31 cellular contexts compared by ENCODE assay signal in the genomic region with DNA sequence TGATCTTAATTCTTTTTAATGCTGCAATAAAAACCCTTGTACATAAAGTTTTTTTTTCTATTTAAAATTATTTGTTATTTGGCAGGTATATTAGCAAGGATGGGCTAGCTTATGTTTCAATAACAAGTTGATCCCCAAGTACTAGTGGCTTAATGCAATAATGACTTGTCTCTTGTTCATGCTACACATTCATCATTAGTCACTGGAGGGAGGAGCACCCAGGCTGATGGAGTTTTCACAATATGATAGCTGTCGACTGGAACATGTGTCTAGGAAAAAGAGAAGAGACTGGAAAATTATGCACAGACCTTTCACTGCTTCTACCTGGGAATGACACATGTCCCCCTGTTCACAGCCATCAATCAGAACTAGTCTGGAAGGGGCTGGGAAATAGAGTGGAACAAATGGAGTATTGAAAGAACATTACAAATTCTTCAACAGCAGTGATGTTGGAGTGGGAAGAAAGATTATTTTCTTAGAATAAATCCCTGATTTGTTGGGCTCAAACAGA.
"Had no signal": no experiment of that assay in that cellular context is flagged by ENCODE, and none has a peak within 500 bp of the region (broad histone marks: within the 10 kb centered on the region; RNA-seq: fewer than 3 reads in every experiment).

No MANE protein-coding gene starts in this region.

- H3K79me2 ChIP-seq: hepatocyte had no signal

- H3K4me1 Mint-ChIP-seq: activated CD4-positive, alpha-beta memory T cell treated with anti-CD3 and anti-CD28 coated beads, Interleukin-2, amount 10 ng/mL, durations not matched to agents 7 days and 5 days; activated CD4-positive, alpha-beta T cell treated with anti-CD3 and anti-CD28 coated beads, Interleukin-2, amount 10 ng/mL, durations not matched to agents 7 days and 5 days; activated T-helper 17 cell treated with anti-CD3 and anti-CD28 coated beads, Interleukin-2, amount 50 U/mL, for 72 hours; mesothelial cell of epicardium; naive B cell; nephron progenitor cell; stimulated activated naive B cell treated with anti-CD40 and anti-IgM and Interleukin-4, amounts not matched to agents 10 μg/mL and 1 μg/mL and 100 μg/mL, for 72 hours; T-helper 17 cell had no signal

- DNase-seq: activated CD4-positive, alpha-beta memory T cell treated with anti-CD3 and anti-CD28 coated beads, Interleukin-2, amount 10 ng/mL, durations not matched to agents 7 days and 5 days; activated CD4-positive, alpha-beta T cell treated with anti-CD3 and anti-CD28 coated beads, Interleukin-2, amount 10 ng/mL, durations not matched to agents 7 days and 5 days; activated CD4-positive, CD25-positive, alpha-beta regulatory T cell treated with anti-CD3 and anti-CD28 coated beads, Interleukin-2, amount 50 U/mL, for 72 hours; activated CD8-positive, alpha-beta memory T cell treated with anti-CD3 and anti-CD28 coated beads, Interleukin-2, amount 50 U/mL, for 48 hours; activated gamma-delta T cell treated with Interleukin-2 at 50 U/mL for 16 hours; activated naive CD4-positive, alpha-beta T cell treated with anti-CD3 and anti-CD28 coated beads, Interleukin-2, amount 50 U/mL, for 16 hours; activated T-cell treated with anti-CD3 and anti-CD28 coated beads, Interleukin-2, amount 50 U/mL, for 4 hours; cerebellar nuclear complex; colonic mucosa; effector CD8-positive, alpha-beta T cell; gastrocnemius medialis; glutamatergic neuron; left colon; naive B cell; nephron progenitor cell; pancreas; stimulated activated CD4-positive, alpha-beta T cell treated with anti-CD3 and anti-CD28 coated beads, Interleukin-15, amount 100 ng/mL, for 24 hours; stimulated activated CD4-positive, alpha-beta T cell treated with anti-CD3 and anti-CD28 coated beads, Interleukin-2, amount 100 ng/mL, for 24 hours; stimulated activated naive B cell treated with anti-CD40 and anti-IgM and Interleukin-4, amounts not matched to agents 10 μg/mL and 1 μg/mL and 100 μg/mL, for 72 hours; stomach; T-helper 17 cell; T1000; thyroid gland; upper lobe of right lung had no signal

- H3K4me3 ChIP-seq: cardiac muscle cell, colonic mucosa, esophagus muscularis mucosa, gastrocnemius medialis, hepatocyte, pancreas, prostate gland, right atrium auricular region, stomach, thyroid gland, upper lobe of right lung had no signal

- H3K27me3 Mint-ChIP-seq: activated CD4-positive, alpha-beta memory T cell treated with anti-CD3 and anti-CD28 coated beads, Interleukin-2, amount 10 ng/mL, durations not matched to agents 7 days and 5 days; activated CD4-positive, alpha-beta T cell treated with anti-CD3 and anti-CD28 coated beads, Interleukin-2, amount 10 ng/mL, durations not matched to agents 7 days and 5 days; activated T-helper 17 cell treated with anti-CD3 and anti-CD28 coated beads, Interleukin-2, amount 50 U/mL, for 72 hours; naive B cell; stimulated activated naive B cell treated with anti-CD40 and anti-IgM and Interleukin-4, amounts not matched to agents 10 μg/mL and 1 μg/mL and 100 μg/mL, for 72 hours; T-helper 17 cell had no signal

- H2AFZ ChIP-seq: hepatocyte had no signal

- H3K36me3 Mint-ChIP-seq: mesothelial cell of epicardium; naive B cell; stimulated activated naive B cell treated with anti-CD40 and anti-IgM and Interleukin-4, amounts not matched to agents 10 μg/mL and 1 μg/mL and 100 μg/mL, for 72 hours had no signal

- H3K9me3 ChIP-seq: colonic mucosa, esophagus muscularis mucosa, gastrocnemius medialis, pancreas, prostate gland, right atrium auricular region, stomach, thyroid gland, upper lobe of right lung had no signal

- H3K4me1 ChIP-seq: colonic mucosa, esophagus muscularis mucosa, gastrocnemius medialis, pancreas, prostate gland, right atrium auricular region, stomach, thyroid gland, upper lobe of right lung had no signal

- H3K4me2 ChIP-seq: hepatocyte had no signal

- H3K27ac Mint-ChIP-seq: activated CD4-positive, alpha-beta memory T cell treated with anti-CD3 and anti-CD28 coated beads, Interleukin-2, amount 10 ng/mL, durations not matched to agents 7 days and 5 days; activated CD4-positive, alpha-beta T cell treated with anti-CD3 and anti-CD28 coated beads, Interleukin-2, amount 10 ng/mL, durations not matched to agents 7 days and 5 days; activated T-helper 17 cell treated with anti-CD3 and anti-CD28 coated beads, Interleukin-2, amount 50 U/mL, for 72 hours; mesothelial cell of epicardium; naive B cell; nephron progenitor cell; stimulated activated naive B cell treated with anti-CD40 and anti-IgM and Interleukin-4, amounts not matched to agents 10 μg/mL and 1 μg/mL and 100 μg/mL, for 72 hours; T-helper 17 cell had no signal

- ATAC-seq: activated T-cell treated with anti-CD3 and anti-CD28 coated beads, Interleukin-2, amount 50 U/mL, for 4 hours; activated T-helper 17 cell treated with anti-CD3 and anti-CD28 coated beads, Interleukin-2, amount 50 U/mL, for 72 hours; gastrocnemius medialis; left colon; pancreas; stimulated activated naive B cell treated with anti-CD40 and anti-IgM and Interleukin-4, amounts not matched to agents 10 μg/mL and 1 μg/mL and 100 μg/mL, for 72 hours; T-helper 17 cell; upper lobe of right lung had no signal

- H3K9me3 Mint-ChIP-seq: activated CD4-positive, alpha-beta memory T cell treated with anti-CD3 and anti-CD28 coated beads, Interleukin-2, amount 10 ng/mL, durations not matched to agents 7 days and 5 days; activated CD4-positive, alpha-beta T cell treated with anti-CD3 and anti-CD28 coated beads, Interleukin-2, amount 10 ng/mL, durations not matched to agents 7 days and 5 days; activated T-cell treated with anti-CD3 and anti-CD28 coated beads, Interleukin-2, amount 50 U/mL, for 4 hours; activated T-helper 17 cell treated with anti-CD3 and anti-CD28 coated beads, Interleukin-2, amount 50 U/mL, for 72 hours; stimulated activated naive B cell treated with anti-CD40 and anti-IgM and Interleukin-4, amounts not matched to agents 10 μg/mL and 1 μg/mL and 100 μg/mL, for 72 hours had no signal

- H3K27ac ChIP-seq: cardiac muscle cell, colonic mucosa, esophagus muscularis mucosa, gastrocnemius medialis, hepatocyte, pancreas, prostate gland, right atrium auricular region, stomach, thyroid gland, upper lobe of right lung had no signal

- H3K36me3 ChIP-seq: cardiac muscle cell, colonic mucosa, esophagus muscularis mucosa, gastrocnemius medialis, pancreas, prostate gland, right atrium auricular region, stomach, thyroid gland, upper lobe of right lung had no signal

- H3K4me3 Mint-ChIP-seq: activated CD4-positive, alpha-beta memory T cell treated with anti-CD3 and anti-CD28 coated beads, Interleukin-2, amount 10 ng/mL, durations not matched to agents 7 days and 5 days; activated CD4-positive, alpha-beta T cell treated with anti-CD3 and anti-CD28 coated beads, Interleukin-2, amount 10 ng/mL, durations not matched to agents 7 days and 5 days; activated T-cell treated with anti-CD3 and anti-CD28 coated beads, Interleukin-2, amount 50 U/mL, for 4 hours; activated T-helper 17 cell treated with anti-CD3 and anti-CD28 coated beads, Interleukin-2, amount 50 U/mL, for 72 hours; mesothelial cell of epicardium; naive B cell; nephron progenitor cell; stimulated activated naive B cell treated with anti-CD40 and anti-IgM and Interleukin-4, amounts not matched to agents 10 μg/mL and 1 μg/mL and 100 μg/mL, for 72 hours; T-helper 17 cell had no signal

- H3K27me3 ChIP-seq: cardiac muscle cell, colonic mucosa, esophagus muscularis mucosa, gastrocnemius medialis, hepatocyte, pancreas, right atrium auricular region, stomach, thyroid gland, upper lobe of right lung had no signal
